Comparison of ENCODE assay signal across 7 cellular contexts in the genomic region with DNA sequence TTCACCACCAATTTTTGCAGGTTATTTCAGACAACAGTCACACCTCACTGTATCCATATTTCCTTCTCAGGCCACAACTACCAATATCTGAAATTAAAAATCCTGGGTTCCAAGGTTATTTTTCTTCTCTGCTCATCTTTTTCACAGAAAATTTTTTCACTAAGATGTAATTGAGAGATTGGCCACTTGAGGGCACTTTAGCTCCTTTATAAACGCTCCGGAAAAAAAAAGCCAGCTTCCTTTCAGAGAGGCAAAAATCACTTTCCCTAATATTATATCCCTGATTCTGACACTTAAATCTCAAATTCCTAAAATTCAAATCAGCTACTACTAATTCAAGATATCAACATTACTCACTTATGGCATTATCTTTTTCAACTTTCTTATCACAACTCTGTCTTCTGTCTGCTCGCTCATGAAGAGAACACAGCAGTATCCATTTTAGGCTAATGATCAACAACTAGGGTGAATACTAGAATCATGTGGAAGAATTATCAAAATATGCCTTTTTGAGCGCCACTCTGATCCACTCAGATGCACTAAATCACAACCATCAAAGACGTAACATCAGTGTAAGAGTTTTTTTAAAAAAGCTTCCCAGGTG.
DNase-seq lines count a peak whose midpoint lies in the region; ATAC-seq and TF ChIP-seq lines count a peak whose summit lies in the region.

No MANE protein-coding gene starts in this region.

- peaks cover 14% of the 10 kb centered on the region for H3K27me3 ChIP-seq in suprapubic skin

- H3K4me1 ChIP-seq in suprapubic skin: peaks cover 14% of the 10 kb centered on the region

- ATAC-seq in T-helper 17 cell: peak; percentile 45

- H3K4me1 Mint-ChIP-seq in T-helper 17 cell: peaks cover 2% of the 10 kb centered on the region

- no peaks in the 10 kb centered on the region for H3K36me3 ChIP-seq in suprapubic skin

- H3K4me3 Mint-ChIP-seq in T-helper 17 cell: no peak overlapping the region

- no peaks in the 10 kb centered on the region for H3K36me3 Mint-ChIP-seq in T-helper 17 cell (ENCODE audit: low read depth)

- peaks cover 24% of the 10 kb centered on the region for H3K27me3 Mint-ChIP-seq in T-helper 17 cell

- H3K4me3 ChIP-seq in NB4 (ENCODE audit: low read depth, low read length): no peak overlapping the region
- H3K4me3 ChIP-seq in suprapubic skin: no peak overlapping the region

- H3K27ac Mint-ChIP-seq in T-helper 17 cell: no peak overlapping the region

- no peak overlapping the region for H3K27ac ChIP-seq in suprapubic skin
- H3K27ac ChIP-seq in substantia nigra (ENCODE audit: low read depth, low read length, poor library complexity, severe bottlenecking): no peak overlapping the region

- 42% methylated on average over 5 of the region's 5 CpGs for WGBS in suprapubic skin

- DNase-seq in GM04504 (ENCODE audit: low read depth): peak; percentile 10
- DNase-seq in NB4 (ENCODE audit: low read depth): peak; percentile 39
- no peak for DNase-seq in T-helper 17 cell
- DNase-seq in glomerular visceral epithelial cell (ENCODE audit: extremely low spot score): peak; percentile 51
- DNase-seq in suprapubic skin (ENCODE audit: low spot score in 2 of 2): no peak
- DNase-seq in GDM1 (lab: John Stamatoyannopoulos, UW): no peak
- no peak for DNase-seq in substantia nigra (lab: John Stamatoyannopoulos, UW)

- TF ChIP-seq EP300 in suprapubic skin (IDR thresholded peaks at IDR 0.05): no peak

- H3K9me3 ChIP-seq in T-helper 17 cell (ENCODE audit: control insufficient read depth, low read length, poor library complexity, severe bottlenecking) (no peaks in the 10 kb centered on the region), suprapubic skin (no peaks in the 10 kb centered on the region)

- TF ChIP-seq CTCF in NB4 (IDR thresholded peaks at IDR 0.05; ENCODE audit: low read depth, low read length): peak; percentile 36
- TF ChIP-seq CTCF in suprapubic skin (IDR thresholded peaks at IDR 0.05): peak; percentile 45 to 75

- TF ChIP-seq POLR2A in NB4 (IDR thresholded peaks at IDR 0.05; ENCODE audit: extremely low read depth, insufficient read length) (no peak), suprapubic skin (IDR thresholded peaks at IDR 0.05) (no peak)

Comparison
In these comparisons a context has a peak if more than half of its experiments do, and no peak if none do; other contexts are left out.
1. DNase-seq: peak in GM04504 (single experiment), NB4 (single experiment) and glomerular visceral epithelial cell (single experiment); none in T-helper 17 cell (0 of 3), suprapubic skin (0 of 2), GDM1 (single experiment) and substantia nigra (0 of 49).